In genomic region chr4:184386271-184386781, GRCh38 we compare ENCODE assay signal across 10 cellular contexts.
DNase-seq lines count a peak whose midpoint lies in the region; ATAC-seq lines count a peak whose summit lies in the region.
"Had no signal": no experiment of that assay in that cellular context is flagged by ENCODE, and none has a peak within 500 bp of the region (broad histone marks: within the 10 kb centered on the region; RNA-seq: fewer than 3 reads in every experiment).

No MANE protein-coding gene starts in this region.

- H3K36me3 ChIP-seq in BLaER1 treated with 17β-estradiol and CSF1 and Interleukin-3, amounts not matched to agents 10 nM and 100 nM: peaks cover 32 to 36% (median 34%) of the 10 kb centered on the region in 11 experiments
- H3K36me3 ChIP-seq in duodenal mucosa (ENCODE audit: control insufficient read depth in 1 of 2, insufficient read depth in 2 of 2, low read length in 2 of 2): peaks cover 23 to 41% of the 10 kb centered on the region in 2 donors

- H3K4me3 Mint-ChIP-seq in memory B cell: no peak overlapping the region

- H3K9me3 Mint-ChIP-seq in memory B cell: no peaks in the 10 kb centered on the region

- H3K4me3 ChIP-seq in BLaER1 treated with 17β-estradiol and CSF1 and Interleukin-3, amounts not matched to agents 10 nM and 100 nM: peak overlapping the region in 2 of 10 experiments; percentile 0; a peak in 1 of 20 replicates
- H3K4me3 ChIP-seq in duodenal mucosa (ENCODE audit: low read depth in 1 of 2, low read length in 2 of 2): peak overlapping the region in 1 of 2 donors; percentile 28

- no peaks in the 10 kb centered on the region for H3K27me3 ChIP-seq in BLaER1 treated with 17β-estradiol and CSF1 and Interleukin-3, amounts not matched to agents 10 nM and 100 nM
- H3K27me3 ChIP-seq in duodenal mucosa (ENCODE audit: control insufficient read depth in 1 of 2, insufficient read depth in 2 of 2, low read length in 2 of 2): no peaks in the 10 kb centered on the region

- H4K20me1 ChIP-seq in BLaER1 treated with 17β-estradiol and CSF1 and Interleukin-3, amounts not matched to agents 10 nM and 100 nM: peaks cover 0 to 3% (median 0%) of the 10 kb centered on the region in 11 experiments; a peak in 1 of 22 replicates

- H3K27ac ChIP-seq in BLaER1 treated with 17β-estradiol and CSF1 and Interleukin-3, amounts not matched to agents 10 nM and 100 nM: peak overlapping the region in 9 of 11 experiments; percentile 64 to 98 (median 90); a peak in 19 of 22 replicates
- peak overlapping the region; percentile 80 for H3K27ac ChIP-seq in duodenal mucosa (ENCODE audit: low read depth, low read length)

- peak overlapping the region in 9 of 11 experiments; percentile 1 to 87 (median 77); a peak in 15 of 22 replicates for H3K9ac ChIP-seq in BLaER1 treated with 17β-estradiol and CSF1 and Interleukin-3, amounts not matched to agents 10 nM and 100 nM
- H3K9ac ChIP-seq in duodenal mucosa (ENCODE audit: low read depth in 1 of 2, low read length in 2 of 2): peak overlapping the region; percentile 33 to 60
- H3K9ac ChIP-seq: SK-N-SH had no signal

- ATAC-seq in memory B cell (ENCODE audit: low read depth): no peak
- no peak for ATAC-seq in GM19035 (IDR thresholded peaks at IDR 0.05; ENCODE audit: unreplicated experiment)

- peaks cover 55% of the 10 kb centered on the region for H3K4me1 Mint-ChIP-seq in memory B cell

- H3K4me1 ChIP-seq in BLaER1 treated with 17β-estradiol and CSF1 and Interleukin-3, amounts not matched to agents 10 nM and 100 nM: peaks cover 96 to 100% (median 100%) of the 10 kb centered on the region in 10 experiments
- peaks cover 59 to 60% of the 10 kb centered on the region in 2 donors for H3K4me1 ChIP-seq in duodenal mucosa (ENCODE audit: control insufficient read depth in 1 of 2, insufficient read depth in 2 of 2, low read length in 2 of 2)

- H3K36me3 Mint-ChIP-seq in memory B cell: peaks cover 34% of the 10 kb centered on the region

- DNase-seq in MV-4-11 (lab: John Stamatoyannopoulos, UW) (peak; percentile 10), memory B cell (ENCODE audit: low spot score in 2 of 2) (no peak), DMS 273 treated with DMSO at 0.1 percent for 48 hours (lab: John Stamatoyannopoulos, UW) (no peak), NCI-H345 treated with DMSO at 0.1 percent for 48 hours (lab: John Stamatoyannopoulos, UW; ENCODE audit: unreplicated experiment) (no peak)
- no peak for DNase-seq in activated effector memory CD4-positive, alpha-beta T cell treated with Interleukin-2 at 50 U/mL for 16 hours
- DNase-seq: kidney, SK-N-SH had no signal

- peak overlapping the region; percentile 71 to 99 (median 93) for H3K4me2 ChIP-seq in BLaER1 treated with 17β-estradiol and CSF1 and Interleukin-3, amounts not matched to agents 10 nM and 100 nM
- H3K4me2 ChIP-seq: SK-N-SH had no signal

- peaks cover 0 to 11% (median 0%) of the 10 kb centered on the region in 11 experiments; a peak in 8 of 22 replicates for H3K9me3 ChIP-seq in BLaER1 treated with 17β-estradiol and CSF1 and Interleukin-3, amounts not matched to agents 10 nM and 100 nM (replicated peaks in 1 of 11)
- no peaks in the 10 kb centered on the region for H3K9me3 ChIP-seq in duodenal mucosa (ENCODE audit: control insufficient read depth in 1 of 2, low read length in 2 of 2)
- H3K9me3 ChIP-seq: SK-N-SH had no signal

- H3K27ac Mint-ChIP-seq in memory B cell: peak overlapping the region; percentile 69

- no peaks in the 10 kb centered on the region for H3K27me3 Mint-ChIP-seq in memory B cell
